Comparison of ENCODE assay signal across 16 cellular contexts in the genomic region with DNA sequence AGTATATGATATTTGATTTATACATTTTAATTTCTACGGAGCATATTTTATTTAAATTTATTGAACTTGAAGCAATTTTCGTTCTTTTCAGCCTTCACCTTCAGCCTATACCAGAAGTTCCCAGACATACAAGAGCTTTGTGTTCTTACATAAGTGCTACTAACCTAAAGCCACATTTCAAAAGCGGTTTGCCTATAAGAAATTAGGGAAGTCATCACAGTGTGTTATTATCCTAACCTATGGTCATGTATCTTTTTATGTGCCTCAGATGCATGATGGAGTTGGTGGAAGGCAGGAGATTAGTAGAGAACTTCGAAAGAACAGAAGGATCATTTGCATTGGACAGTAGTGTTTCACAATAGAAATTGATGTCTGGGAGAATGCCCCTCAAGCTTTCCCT. TPM values are rescaled to one million over a fixed set of nuclear protein-coding genes. Genes with fewer than 3 reads are reported as not detected.
DNase-seq lines count a peak whose midpoint lies in the region; ATAC-seq and TF ChIP-seq lines count a peak whose summit lies in the region.
"Had no signal": no experiment of that assay in that cellular context is flagged by ENCODE, and none has a peak within 500 bp of the region (broad histone marks: within the 10 kb centered on the region; RNA-seq: fewer than 3 reads in every experiment).

No MANE protein-coding gene starts in this region.

- no peak for DNase-seq in CD4-positive, alpha-beta T cell
- DNase-seq in T-helper 17 cell = no peak
- no peak for DNase-seq in immature natural killer cell
- DNase-seq in H9 = no peak
- no peak for DNase-seq in NCI-H69 (lab: John Stamatoyannopoulos, UW)
- no peak for DNase-seq in NCI-H526 treated with DMSO at 0.1 percent for 48 hours (lab: John Stamatoyannopoulos, UW)
- DNase-seq: dermis blood vessel endothelial cell, kidney, mesenchymal stem cell, NCI-H1694, NCI-H446 treated with DMSO at 0.1 percent for 48 hours, retina had no signal

- H3K27me3 Mint-ChIP-seq in CD4-positive, alpha-beta T cell = no peaks in the 10 kb centered on the region
- H3K27me3 Mint-ChIP-seq in T-helper 17 cell (no peaks in the 10 kb centered on the region), immature natural killer cell (ENCODE audit: low read depth in 3 of 3) (peaks cover 6 to 14% (median 10%) of the 10 kb centered on the region in 3 donors), H9 (ENCODE audit: low read depth) (peaks cover 6% of the 10 kb centered on the region; the same call in 1 of the 2 replicates)

- no peak overlapping the region for H3K9ac ChIP-seq in H9 (ENCODE audit: extremely low read depth, insufficient read length, low read length)

- CTCF ChIA-PET in CD4-positive, alpha-beta T cell (lab: Charles Lee) = interaction anchor here (1.3 kb wide), 1 partner anchor 43 kb away, joined by 3 read pairs; no protein-coding TSS in a partner anchor

- no peak overlapping the region for H2BK15ac ChIP-seq in H9 (ENCODE audit: low read depth, low read length)

- H3K4me1 Mint-ChIP-seq in CD4-positive, alpha-beta T cell (ENCODE audit: low read depth) = peaks cover 75% of the 10 kb centered on the region
- H3K4me1 Mint-ChIP-seq in T-helper 17 cell (peaks cover 61% of the 10 kb centered on the region), immature natural killer cell (peaks cover 76 to 82% of the 10 kb centered on the region in 2 donors), H9 (peaks cover 32% of the 10 kb centered on the region in 2 experiments)

- H3T11ph ChIP-seq in H9 (ENCODE audit: low read length) = no peak overlapping the region

- H4K20me1 ChIP-seq in DOHH2 (ENCODE audit: control insufficient read depth, insufficient read depth, low read depth, low read length) = peaks cover 24% of the 10 kb centered on the region
- H4K20me1 ChIP-seq in H9 (ENCODE audit: control insufficient read depth, insufficient read depth, insufficient read length) = no peaks in the 10 kb centered on the region

- H2BK20ac ChIP-seq in H9 (ENCODE audit: low read depth, low read length, poor library complexity, severe bottlenecking) = no peak overlapping the region

- intact Hi-C loops in CD4-positive, alpha-beta T cell (cut with DNase I, micrococcal nuclease) = loop anchor here (5.0 to 10.0 kb wide), 4 partner anchors 33 to 93 kb away; partner anchors contain the start of gene DIMT1 (in 1 of the 2)

- no peak overlapping the region for H3K23ac ChIP-seq in H9 (ENCODE audit: insufficient read length, low read depth, low read length)

- POLR2A ChIA-PET in CD4-positive, alpha-beta T cell (lab: Charles Lee) = interaction anchor here (0.7 kb wide), 1 partner anchor 12 kb away, joined by 3 read pairs; no protein-coding TSS in a partner anchor

- peaks cover 56% of the 10 kb centered on the region for H3K36me3 Mint-ChIP-seq in CD4-positive, alpha-beta T cell (ENCODE audit: low read depth)
- H3K36me3 Mint-ChIP-seq in T-helper 17 cell (ENCODE audit: low read depth) (peaks cover 4% of the 10 kb centered on the region), immature natural killer cell (peaks cover 0 to 5% (median 0%) of the 10 kb centered on the region in 3 donors), H9 (ENCODE audit: insufficient read depth in 1 of 3, low read depth in 3 of 3) (peaks cover 5 to 16% (median 15%) of the 10 kb centered on the region in 3 experiments; a peak in 4 of 7 replicates)

- no peak overlapping the region for H4K8ac ChIP-seq in H9 (replicated peaks; ENCODE audit: insufficient read length, low read depth, low read length)

- no peak overlapping the region for H4K91ac ChIP-seq in H9 (ENCODE audit: insufficient read length, low read depth, low read length)

- H2AK5ac ChIP-seq in H9 (ENCODE audit: insufficient read length, low read length) = no peak overlapping the region

- H3K9me2 ChIP-seq in DOHH2 (replicated peaks; ENCODE audit: control insufficient read depth, low read length) = no peaks in the 10 kb centered on the region

- H2BK120ac ChIP-seq in H9 (ENCODE audit: low read depth, low read length, poor library complexity, severe bottlenecking) = no peak overlapping the region

- TF ChIP-seq CTCF in CD4-positive, alpha-beta T cell (IDR thresholded peaks at IDR 0.05) = no peak
- no peak for TF ChIP-seq CTCF in DOHH2 (IDR thresholded peaks at IDR 0.05; ENCODE audit: low read depth, low read length, poor library complexity, severe bottlenecking)
- TF ChIP-seq CTCF in H9 (conservative IDR thresholded peaks at IDR 0.05) = no peak

- H3K36me3 ChIP-seq in DOHH2 (ENCODE audit: control insufficient read depth, low read length) = peaks cover 53% of the 10 kb centered on the region
- H3K36me3 ChIP-seq: esophagus muscularis mucosa had no signal

- H3K9me3 ChIP-seq in CD4-positive, alpha-beta T cell (ENCODE audit: control insufficient read depth, low read length) = no peaks in the 10 kb centered on the region
- H3K9me3 ChIP-seq in DOHH2 (ENCODE audit: control insufficient read depth, insufficient read depth, low read length) = no peaks in the 10 kb centered on the region
- H3K9me3 ChIP-seq in T-helper 17 cell (ENCODE audit: control insufficient read depth, low read length, poor library complexity, severe bottlenecking) = no peaks in the 10 kb centered on the region
- no peaks in the 10 kb centered on the region for H3K9me3 ChIP-seq in H9 (ENCODE audit: control insufficient read depth, low read depth, low read length)
- H3K9me3 ChIP-seq: esophagus muscularis mucosa had no signal

- H3K79me1 ChIP-seq in H9 (ENCODE audit: insufficient read depth, low read depth, low read length, poor library complexity, severe bottlenecking) = peaks cover 4% of the 10 kb centered on the region

- H3K18ac ChIP-seq in H9 (ENCODE audit: insufficient read length, low read depth, low read length) = no peak overlapping the region

- WGBS in H9 (ENCODE audit: extremely low coverage, insufficient read length, low lambda C conversion rate) = no CpG with 5 or more reads among the region's 4 CpGs

- peak overlapping the region; percentile 30 for H3K4me3 Mint-ChIP-seq in CD4-positive, alpha-beta T cell
- peak overlapping the region; percentile 28 for H3K4me3 Mint-ChIP-seq in T-helper 17 cell
- H3K4me3 Mint-ChIP-seq in immature natural killer cell = peak overlapping the region in 2 of 5 donors; percentile 28 to 36
- no peak overlapping the region for H3K4me3 Mint-ChIP-seq in H9

- H3K4me1 ChIP-seq in DOHH2 (ENCODE audit: control insufficient read depth, low read length) (peaks cover 42% of the 10 kb centered on the region), H9 (ENCODE audit: insufficient read depth, low read length) (no peaks in the 10 kb centered on the region)

- H3K27ac ChIP-seq in CD4-positive, alpha-beta T cell (ENCODE audit: low read depth, low read length) = no peak overlapping the region
- H3K27ac ChIP-seq in DOHH2 (ENCODE audit: low read depth, low read length) (no peak overlapping the region), H9 (ENCODE audit: insufficient read length, low read depth, low read length) (no peak overlapping the region)
- H3K27ac ChIP-seq: C4-2B, esophagus muscularis mucosa had no signal

- H3K23me2 ChIP-seq in H9 (ENCODE audit: insufficient read length, low read depth, low read length, poor library complexity, severe bottlenecking) = peaks cover 3% of the 10 kb centered on the region

- H3K4me2 ChIP-seq in DOHH2 (ENCODE audit: low read length) (peak overlapping the region; percentile 19; the same call in 1 of the 2 replicates), H9 (ENCODE audit: insufficient read depth, insufficient read length, low read length) (no peak overlapping the region)

- no peak overlapping the region for H3K4ac ChIP-seq in H9 (ENCODE audit: low read depth, low read length)

- ATAC-seq in CD4-positive, alpha-beta T cell (ENCODE audit: poor library complexity) = no peak
- ATAC-seq in T-helper 17 cell = no peak
- ATAC-seq: activated CD4-positive, CD25-positive, alpha-beta regulatory T cell treated with anti-CD3 and anti-CD28 coated beads, Interleukin-2, amount 50 U/mL, for 24 hours had no signal

- H3K79me2 ChIP-seq in DOHH2 (ENCODE audit: control insufficient read depth, low read length) = peaks cover 79% of the 10 kb centered on the region
- H3K79me2 ChIP-seq in H9 (ENCODE audit: insufficient read depth, low read length) = peaks cover 52% of the 10 kb centered on the region

- no peak overlapping the region for H2AFZ ChIP-seq in H9 (ENCODE audit: low read length)

- no peaks in the 10 kb centered on the region for H3F3A ChIP-seq in DOHH2 (ENCODE audit: control insufficient read depth, insufficient read depth)

- H3K9me3 Mint-ChIP-seq in CD4-positive, alpha-beta T cell = no peaks in the 10 kb centered on the region
- H3K9me3 Mint-ChIP-seq in immature natural killer cell = no peaks in the 10 kb centered on the region
- no peaks in the 10 kb centered on the region for H3K9me3 Mint-ChIP-seq in H9

- no peak overlapping the region for H3K14ac ChIP-seq in H9 (ENCODE audit: insufficient read depth, low read length)

- no peaks in the 10 kb centered on the region for H3K27me3 ChIP-seq in CD4-positive, alpha-beta T cell (ENCODE audit: control insufficient read depth, insufficient read depth, low read length)
- H3K27me3 ChIP-seq in DOHH2 (ENCODE audit: control insufficient read depth, low read length) (no peaks in the 10 kb centered on the region), H9 (ENCODE audit: insufficient read depth, low read length) (no peaks in the 10 kb centered on the region)
- H3K27me3 ChIP-seq: esophagus muscularis mucosa had no signal

- no peak overlapping the region for H2BK5ac ChIP-seq in H9 (ENCODE audit: insufficient read length, low read length)

- H2BK12ac ChIP-seq in H9 (ENCODE audit: insufficient read length, low read depth, low read length) = no peak overlapping the region

- H3K56ac ChIP-seq in H9 (ENCODE audit: insufficient read length, low read depth, low read length) = no peak overlapping the region

- H3K27ac Mint-ChIP-seq in CD4-positive, alpha-beta T cell = peak overlapping the region; percentile 94
- H3K27ac Mint-ChIP-seq in T-helper 17 cell (peak overlapping the region; percentile 98), immature natural killer cell (peak overlapping the region; percentile 39 to 96 (median 72)), H9 (no peak overlapping the region)

- no peak overlapping the region for H3K4me3 ChIP-seq in DOHH2 (ENCODE audit: low read length)
- H3K4me3 ChIP-seq: esophagus muscularis mucosa had no signal

- no peak overlapping the region for H4K5ac ChIP-seq in H9 (ENCODE audit: insufficient read length, low read depth, low read length)

RNA-seq across cellular contexts. Expression of gene KIF2A, which starts 3.1 kb away (rescaled TPM):
- 10 to 100 TPM; 78.4 to 81.8 TPM for total RNA-seq in CD4-positive, alpha-beta T cell
- total RNA-seq in T-helper 17 cell (100 to 1,000 TPM in 1 of 2 donors, 10 to 100 TPM in 1; 93.5 to 158 TPM), H9 (2021) (85.6 and 86.1 TPM in 2 replicates)
- 100 to 1,000 TPM in 2 of 3 donors, 10 to 100 TPM in 1; 72.0 to 135 (median 103) TPM for polyA plus RNA-seq in immature natural killer cell

Comparison
In these comparisons a context has a peak if more than half of its experiments do, and no peak if none do; other contexts are left out.
1. H3K27ac Mint-ChIP-seq: peak in CD4-positive, alpha-beta T cell (single experiment), T-helper 17 cell (single experiment) and immature natural killer cell (6 of 6); none in H9 (0 of 3).
2. H3K4me3 Mint-ChIP-seq: peak in CD4-positive, alpha-beta T cell (single experiment) and T-helper 17 cell (single experiment); none in H9 (0 of 2).